Comparison of ENCODE assay signal across 13 cellular contexts in genomic region chr20:38117635-38118034, GRCh38. TPM values are rescaled to one million over a fixed set of nuclear protein-coding genes. Genes with fewer than 3 reads are reported as not detected.
A peak's percentile ranks its signal among the peaks of the same experiment; 100 is the strongest.
DNase-seq lines count a peak whose midpoint lies in the region; ATAC-seq and TF ChIP-seq lines count a peak whose summit lies in the region.
"Had no signal": no experiment of that assay in that cellular context is flagged by ENCODE, and none has a peak within 500 bp of the region (broad histone marks: within the 10 kb centered on the region; RNA-seq: fewer than 3 reads in every experiment).

No MANE protein-coding gene starts in this region.

- no peaks in the 10 kb centered on the region for H3K9me2 ChIP-seq in PC-3 (replicated peaks; ENCODE audit: low read length)

- H3K79me2 ChIP-seq in PC-3 (ENCODE audit: low read length) = no peaks in the 10 kb centered on the region

- no peaks in the 10 kb centered on the region for H3K9me3 ChIP-seq in PC-3 (ENCODE audit: low read length)

- peaks cover 3% of the 10 kb centered on the region for H3K9me3 Mint-ChIP-seq in Calu3 (ENCODE audit: low read depth, unreplicated experiment)
- H3K9me3 Mint-ChIP-seq in mesothelial cell of epicardium = peaks cover 16% of the 10 kb centered on the region

- H3K4me1 ChIP-seq in PC-3 (ENCODE audit: insufficient read depth, low read length) = peaks cover 35% of the 10 kb centered on the region

- intact Hi-C loops in Calu3 (cut with micrococcal nuclease; ENCODE audit: unreplicated experiment) (no loop called here), PC-3 (cut with micrococcal nuclease) (loop anchor here (1.0 to 5.0 kb wide), 2 partner anchors 17 to 40 kb away; no protein-coding TSS in a partner anchor)

- TF ChIP-seq CTCF in Calu3 (IDR thresholded peaks at IDR 0.05; ENCODE audit: unreplicated experiment) = no peak
- no peak for TF ChIP-seq CTCF in PC-3 (conservative IDR thresholded peaks at IDR 0.05; ENCODE audit: low read depth, low read length)
- no peak for TF ChIP-seq CTCF in cardiac fibroblast (IDR thresholded peaks at IDR 0.05; ENCODE audit: low read depth, low read length)
- no peak for TF ChIP-seq CTCF in mesothelial cell of epicardium (IDR thresholded peaks at IDR 0.05; ENCODE audit: unreplicated experiment)

- no peaks in the 10 kb centered on the region for H4K20me1 ChIP-seq in PC-3 (ENCODE audit: low read length)

- peaks cover 38% of the 10 kb centered on the region for H3K4me1 Mint-ChIP-seq in Calu3 (ENCODE audit: low read depth, unreplicated experiment)
- peaks cover 15% of the 10 kb centered on the region for H3K4me1 Mint-ChIP-seq in mesothelial cell of epicardium

- H3K4me2 ChIP-seq in PC-3 (ENCODE audit: low read length) = peak overlapping the region; percentile 14

- no peaks in the 10 kb centered on the region for H3K27me3 ChIP-seq in PC-3 (ENCODE audit: low read length)

- BruUV-seq in Calu3 (replicated peaks; lab: Mats Ljungman, UMichigan) (no TSS peak), PC-3 (replicated peaks; lab: Mats Ljungman, UMichigan) (no TSS peak)

- peaks cover 10% of the 10 kb centered on the region for H3F3A ChIP-seq in PC-3 (ENCODE audit: low read length, unreplicated experiment)

- H3K4me3 ChIP-seq in PC-3 (ENCODE audit: low read length) (no peak overlapping the region), cardiac fibroblast (replicated peaks in 1 of 2; ENCODE audit: low read depth in 2 of 2, low read length in 2 of 2) (no peak overlapping the region)

- H3K36me3 ChIP-seq in PC-3 (ENCODE audit: low read depth, low read length) = 0 out of 2 replicates have a peak, but pooled peaks cover 5% of the 10 kb centered on the region

- H3K27me3 Mint-ChIP-seq in Calu3 (ENCODE audit: unreplicated experiment) = no peaks in the 10 kb centered on the region
- H3K27me3 Mint-ChIP-seq in mesothelial cell of epicardium (ENCODE audit: low read depth) = no peaks in the 10 kb centered on the region
- H3K27me3 Mint-ChIP-seq: activated naive CD8-positive, alpha-beta T cell; T-helper 17 cell had no signal

- peak overlapping the region; percentile 53 for H3K27ac ChIP-seq in PC-3 (ENCODE audit: low read length)

- H3K27ac Mint-ChIP-seq in Calu3 (ENCODE audit: unreplicated experiment) = peak overlapping the region; percentile 0
- peak overlapping the region; percentile 35 for H3K27ac Mint-ChIP-seq in mesothelial cell of epicardium
- H3K27ac Mint-ChIP-seq: activated CD8-positive, alpha-beta T cell treated with anti-CD3 and anti-CD28 coated beads, Interleukin-2, amount 10 ng/mL, durations not matched to agents 7 days and 5 days; activated naive CD8-positive, alpha-beta T cell; T-helper 17 cell had no signal

- POLR2A ChIA-PET in PC-3 (lab: Charles Lee; ENCODE audit: unreplicated experiment) = no interaction called here

- H2AFZ ChIP-seq in PC-3 (ENCODE audit: low read length) = no peak overlapping the region

- CTCF ChIA-PET in Calu3 (lab: Charles Lee) (no interaction called here), PC-3 (lab: Charles Lee) (no interaction called here)

- DNase-seq in Calu3 = peak; percentile 37
- peak; percentile 96 for DNase-seq in PC-3
- peak; percentile 71 to 87 for DNase-seq in cardiac fibroblast (ENCODE audit: low read depth in 2 of 2)
- DNase-seq in mesothelial cell of epicardium (ENCODE audit: low spot score in 2 of 2, unreplicated experiment in 2 of 2) = peak in 1 of 2 experiments; percentile 3
- no peak for DNase-seq in T-helper 1 cell
- DNase-seq in NCI-H82 treated with DMSO at 0.1 percent for 48 hours (lab: John Stamatoyannopoulos, UW; ENCODE audit: unreplicated experiment) = no peak
- DNase-seq: activated CD8-positive, alpha-beta T cell treated with anti-CD3 and anti-CD28 coated beads, Interleukin-2, amount 10 ng/mL, durations not matched to agents 7 days and 5 days; H7; NCI-H187 treated with DMSO at 0.1 percent for 48 hours; T-helper 17 cell had no signal

- ATAC-seq in PC-3 = peak; percentile 96
- no peak for ATAC-seq in GM21528 (IDR thresholded peaks at IDR 0.05; ENCODE audit: low FRiP score, unreplicated experiment)
- ATAC-seq in HG02763 (IDR thresholded peaks at IDR 0.05; ENCODE audit: unreplicated experiment) = no peak
- ATAC-seq: activated CD8-positive, alpha-beta T cell treated with anti-CD3 and anti-CD28 coated beads, Interleukin-2, amount 10 ng/mL, durations not matched to agents 7 days and 5 days; T-helper 17 cell had no signal

- H3K36me3 Mint-ChIP-seq in Calu3 (ENCODE audit: insufficient read depth, unreplicated experiment) = no peaks in the 10 kb centered on the region
- peaks cover 6% of the 10 kb centered on the region for H3K36me3 Mint-ChIP-seq in mesothelial cell of epicardium

- no peak overlapping the region for H3K4me3 Mint-ChIP-seq in Calu3 (ENCODE audit: low read depth, unreplicated experiment)
- H3K4me3 Mint-ChIP-seq in mesothelial cell of epicardium = no peak overlapping the region
- H3K4me3 Mint-ChIP-seq: activated CD8-positive, alpha-beta T cell treated with anti-CD3 and anti-CD28 coated beads, Interleukin-2, amount 10 ng/mL, durations not matched to agents 7 days and 5 days; activated naive CD8-positive, alpha-beta T cell; T-helper 17 cell had no signal

- no peak overlapping the region for H3K9ac ChIP-seq in PC-3 (ENCODE audit: low read length)

RNA-seq across cellular contexts. Expression of gene TGM2, which starts 47.4 kb away (rescaled TPM):
- 261 and 311 TPM in 2 replicates for total RNA-seq in Calu3 (2022)
- 583 and 773 TPM in 2 replicates for total RNA-seq in PC-3 (2014; rRNA removed)
- total RNA-seq in mesothelial cell of epicardium = 32.4 to 35.7 TPM (median 35.3 TPM) in 3 replicates

Comparison
In these comparisons a context has a peak if more than half of its experiments do, and no peak if none do; other contexts are left out.
1. DNase-seq: peak in Calu3 (single experiment), PC-3 (single experiment) and cardiac fibroblast (2 of 2); none in T-helper 1 cell (0 of 5) and NCI-H82 treated with DMSO at 0.1 percent for 48 hours (single experiment).